ENCODE assay signal across 20 cellular contexts in the genomic region with DNA sequence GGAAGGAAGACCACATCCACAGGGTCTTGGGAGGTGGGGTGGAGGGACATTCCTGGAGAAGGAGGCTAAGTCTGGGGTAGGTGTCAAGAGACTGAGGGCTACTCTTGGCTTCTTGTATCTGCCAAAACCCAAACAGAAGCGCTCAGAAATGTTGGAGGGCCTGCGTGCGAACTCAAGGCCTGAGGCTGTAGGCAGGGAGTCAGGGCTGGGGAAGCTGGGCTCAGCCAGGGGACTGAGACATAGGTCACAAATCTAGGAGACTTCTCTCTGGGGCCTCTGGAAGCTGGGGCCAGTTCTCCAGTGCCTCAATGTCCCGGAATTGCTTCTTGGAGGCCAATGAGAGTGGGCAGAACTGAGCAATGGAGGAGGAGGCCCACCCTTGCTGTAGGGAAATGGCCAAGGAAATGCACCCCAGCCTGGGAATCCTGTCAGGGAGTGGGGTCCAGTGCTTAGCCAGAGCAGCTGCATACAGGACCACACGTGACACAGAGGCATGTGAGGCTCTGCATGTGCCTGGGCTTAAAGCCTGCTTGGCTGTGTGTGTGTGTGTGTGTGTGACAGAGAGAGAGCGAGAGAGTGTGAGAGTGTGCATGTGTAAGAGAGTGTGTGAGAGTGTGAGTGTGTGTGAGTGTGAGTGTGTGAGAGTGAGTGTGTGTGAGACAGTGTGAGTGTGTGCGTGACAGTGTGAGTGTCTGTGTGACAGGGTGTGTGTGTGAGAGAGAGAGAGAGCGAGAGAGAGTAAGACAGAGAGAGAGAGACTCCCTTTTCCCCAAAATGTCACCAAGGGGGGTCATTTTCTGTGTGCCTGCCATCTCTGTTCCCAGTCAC.
DNase-seq lines count a peak whose midpoint lies in the region; ATAC-seq and TF ChIP-seq lines count a peak whose summit lies in the region.
"Had no signal": no experiment of that assay in that cellular context is flagged by ENCODE, and none has a peak within 500 bp of the region (broad histone marks: within the 10 kb centered on the region; RNA-seq: fewer than 3 reads in every experiment).

No MANE protein-coding gene starts in this region.

- ATAC-seq in mucosa of descending colon = peak; percentile 16
- ATAC-seq in sciatic nerve = no peak
- ATAC-seq in T-helper 17 cell = no peak
- ATAC-seq: CD8-positive, alpha-beta T cell had no signal

- no peaks in the 10 kb centered on the region for H3K36me3 ChIP-seq in mucosa of descending colon (ENCODE audit: low read depth)
- H3K36me3 ChIP-seq: BLaER1 treated with 17β-estradiol and CSF1 and Interleukin-3, amounts not matched to agents 10 nM and 100 nM had no signal

- no peak for TF ChIP-seq CTCF in brain (conservative IDR thresholded peaks at IDR 0.05)
- no peak for TF ChIP-seq CTCF in mucosa of descending colon (IDR thresholded peaks at IDR 0.05)

- H3K36me3 Mint-ChIP-seq in brain (no peaks in the 10 kb centered on the region), T-helper 17 cell (ENCODE audit: low read depth) (no peaks in the 10 kb centered on the region)
- H3K36me3 Mint-ChIP-seq: CD8-positive, alpha-beta T cell had no signal

- H3K9me3 ChIP-seq in mucosa of descending colon (no peaks in the 10 kb centered on the region), T-helper 17 cell (ENCODE audit: control insufficient read depth, low read length, poor library complexity, severe bottlenecking) (no peaks in the 10 kb centered on the region)
- H3K9me3 ChIP-seq: BLaER1 treated with 17β-estradiol and CSF1 and Interleukin-3, amounts not matched to agents 10 nM and 100 nM had no signal

- H3K4me3 ChIP-seq in mucosa of descending colon = no peak overlapping the region
- H3K4me3 ChIP-seq: BLaER1 treated with 17β-estradiol and CSF1 and Interleukin-3, amounts not matched to agents 10 nM and 100 nM had no signal

- H3K4me1 Mint-ChIP-seq in brain (peaks cover 54% of the 10 kb centered on the region), T-helper 17 cell (peaks cover 5% of the 10 kb centered on the region)

- peaks cover 0 to 2% (median 0%) of the 10 kb centered on the region in 5 experiments for H3K9me3 Mint-ChIP-seq in brain
- H3K9me3 Mint-ChIP-seq: CD8-positive, alpha-beta T cell had no signal

- H3K4me1 ChIP-seq in mucosa of descending colon (ENCODE audit: low read depth) = no peaks in the 10 kb centered on the region

- intact Hi-C loops in mucosa of descending colon (cut with DNase I, micrococcal nuclease) = no loop called here
- intact Hi-C loops in sciatic nerve (cut with DNase I) = no loop called here

- H3K4me3 Mint-ChIP-seq in brain (peak overlapping the region in 1 of 5 experiments; percentile 50), T-helper 17 cell (no peak overlapping the region)
- H3K4me3 Mint-ChIP-seq: CD8-positive, alpha-beta T cell had no signal

- H3K27ac Mint-ChIP-seq in brain (peak overlapping the region in 4 of 5 experiments; percentile 13 to 89 (median 20)), T-helper 17 cell (no peak overlapping the region)
- H3K27ac Mint-ChIP-seq: CD8-positive, alpha-beta T cell had no signal

- H3K27me3 Mint-ChIP-seq in brain = no peaks in the 10 kb centered on the region
- H3K27me3 Mint-ChIP-seq in T-helper 17 cell = peaks cover 43% of the 10 kb centered on the region

- DNase-seq in NCI-H82 (lab: John Stamatoyannopoulos, UW) (peak; percentile 20), NCI-H82 treated with DMSO at 0.1 percent for 48 hours (lab: John Stamatoyannopoulos, UW; ENCODE audit: unreplicated experiment) (no peak), mucosa of descending colon (no peak), sciatic nerve (ENCODE audit: low spot score) (peak; percentile 21), T-helper 17 cell (no peak), nucleus accumbens (lab: John Stamatoyannopoulos, UW) (no peak)
- no peak for DNase-seq in effector CD4-positive, alpha-beta T cell
- DNase-seq: CD8-positive, alpha-beta T cell; DMS153; Karpas-422; MV-4-11; NCI-H1105 treated with DMSO at 0.1 percent for 48 hours; NCI-H1694 treated with DMSO at 0.1 percent for 48 hours; NCI-H2081 treated with DMSO at 0.1 percent for 48 hours; NCI-H2171 treated with DMSO at 0.1 percent for 48 hours; NCI-H524 treated with DMSO at 0.1 percent for 48 hours; OCI-M1; SHP77 had no signal

Comparison
In these comparisons a context has a peak if more than half of its experiments do, and no peak if none do; other contexts are left out.
1. DNase-seq: peak in NCI-H82 (single experiment) and sciatic nerve (single experiment); none in NCI-H82 treated with DMSO at 0.1 percent for 48 hours (single experiment), mucosa of descending colon (0 of 3), T-helper 17 cell (0 of 3), effector CD4-positive, alpha-beta T cell (single experiment) and nucleus accumbens (0 of 56).